ENCODE assay signal across 1 cellular context in the genomic region with DNA sequence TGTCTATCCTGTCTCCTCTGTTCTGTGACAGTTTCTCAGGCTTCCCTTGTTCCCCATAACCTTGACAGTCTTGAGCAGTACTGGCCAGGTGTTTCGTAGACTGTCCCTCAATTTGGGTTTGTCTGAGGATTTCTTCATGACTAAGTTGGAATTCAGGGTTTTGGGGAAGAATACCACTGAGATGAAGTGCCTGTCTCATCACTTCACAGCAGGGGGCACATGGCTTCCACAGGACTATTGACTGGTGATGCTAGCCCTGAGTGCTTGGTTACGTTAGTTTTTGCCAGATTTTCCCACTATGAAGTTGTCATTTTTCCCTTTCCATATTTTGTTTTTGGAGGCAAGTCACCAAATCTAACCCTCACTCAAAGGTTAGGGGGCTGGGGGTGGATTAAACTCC.
A peak's percentile ranks its signal among the peaks of the same experiment; 100 is the strongest.
TF ChIP-seq lines count a peak whose summit lies in the region.

No MANE protein-coding gene starts in this region.

TF ChIP-seq in IMR-90, 13 proteins besides CTCF, POLR2A, EP300 and RAD21:
- no peak for TF ChIP-seq BHLHE40 (IDR thresholded peaks at IDR 0.05; ENCODE audit: low read depth, low read length)
- TF ChIP-seq ELK1 (IDR thresholded peaks at IDR 0.05; ENCODE audit: borderline replicate concordance, low read depth, low read length), result no peak
- peak; percentile 65 for TF ChIP-seq SMC3 (IDR thresholded peaks at IDR 0.05; ENCODE audit: low read depth, low read length)
